ENCODE assay signal across 1 cellular context in genomic region chr3:24365168-24365567, GRCh38.
TF ChIP-seq lines count a peak whose summit lies in the region.

No MANE protein-coding gene starts in this region.

TF ChIP-seq in HepG2, 621 proteins besides CTCF, POLR2A, EP300 and RAD21 (continued from another document and continues in another):
- TF ChIP-seq ZNF253 (CRISPR knock-in tag; IDR thresholded peaks at IDR 0.05; ENCODE audit: borderline replicate concordance): no peak
- TF ChIP-seq, protein P1, sequence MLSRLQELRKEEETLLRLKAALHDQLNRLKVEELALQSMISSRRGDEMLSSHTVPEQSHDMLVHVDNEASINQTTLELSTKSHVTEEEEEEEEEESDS (CRISPR knock-in tag; IDR thresholded peaks at IDR 0.05; ENCODE audit: borderline replicate concordance): no peak
- no peak for TF ChIP-seq ADNP (CRISPR knock-in tag; IDR thresholded peaks at IDR 0.05)
- TF ChIP-seq PAXIP1 (CRISPR knock-in tag; conservative IDR thresholded peaks at IDR 0.05): peak; percentile 81
- TF ChIP-seq ZNF546 (CRISPR knock-in tag; conservative IDR thresholded peaks at IDR 0.05): no peak
- no peak for TF ChIP-seq ZNF781 (CRISPR knock-in tag; IDR thresholded peaks at IDR 0.05; ENCODE audit: borderline replicate concordance, not compliant biosample characterization)
- TF ChIP-seq TBX2 (CRISPR knock-in tag; IDR thresholded peaks at IDR 0.05; ENCODE audit: borderline replicate concordance): no peak
- TF ChIP-seq KAT8 (CRISPR knock-in tag; IDR thresholded peaks at IDR 0.05): peak; percentile 48; the same call in 1 of the 2 replicates
- TF ChIP-seq KLF9 (CRISPR knock-in tag; IDR thresholded peaks at IDR 0.05; ENCODE audit: low read depth): no peak
- no peak for TF ChIP-seq ZNF652 (CRISPR knock-in tag; IDR thresholded peaks at IDR 0.05; ENCODE audit: borderline replicate concordance, low read depth)
- no peak for TF ChIP-seq ZNF543 (CRISPR knock-in tag; IDR thresholded peaks at IDR 0.05)
- TF ChIP-seq ONECUT2 (CRISPR knock-in tag; IDR thresholded peaks at IDR 0.05): no peak
- no peak for TF ChIP-seq ZFAT (CRISPR knock-in tag; conservative IDR thresholded peaks at IDR 0.05)
- no peak for TF ChIP-seq TSC22D2 (CRISPR knock-in tag; IDR thresholded peaks at IDR 0.05; ENCODE audit: borderline replicate concordance)
- no peak for TF ChIP-seq ZNF790 (CRISPR knock-in tag; IDR thresholded peaks at IDR 0.05; ENCODE audit: borderline replicate concordance)
- TF ChIP-seq, protein P2, sequence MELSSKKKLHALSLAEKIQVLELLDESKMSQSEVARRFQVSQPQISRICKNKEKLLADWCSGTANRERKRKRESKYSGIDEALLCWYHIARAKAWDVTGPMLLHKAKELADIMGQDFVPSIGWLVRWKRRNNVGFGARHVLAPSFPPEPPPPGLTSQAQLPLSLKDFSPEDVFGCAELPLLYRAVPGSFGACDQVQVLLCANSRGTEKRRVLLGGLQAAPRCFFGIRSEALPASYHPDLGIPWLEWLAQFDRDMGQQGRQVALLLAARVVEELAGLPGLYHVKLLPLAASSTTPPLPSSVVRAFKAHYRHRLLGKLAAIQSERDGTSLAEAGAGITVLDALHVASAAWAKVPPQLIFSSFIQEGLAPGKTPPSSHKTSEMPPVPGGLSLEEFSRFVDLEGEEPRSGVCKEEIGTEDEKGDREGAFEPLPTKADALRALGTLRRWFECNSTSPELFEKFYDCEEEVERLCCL (CRISPR knock-in tag; IDR thresholded peaks at IDR 0.05; ENCODE audit: borderline replicate concordance): no peak
- no peak for TF ChIP-seq ZBTB42 (CRISPR knock-in tag; IDR thresholded peaks at IDR 0.05)
- 0 out of 2 replicates have a peak, but pooled peaks have one; percentile 25 for TF ChIP-seq ZNF574 (CRISPR knock-in tag; IDR thresholded peaks at IDR 0.05)
- TF ChIP-seq ZNF629 (CRISPR knock-in tag; conservative IDR thresholded peaks at IDR 0.05): 0 out of 2 replicates have a peak, but pooled peaks have one; percentile 10
- TF ChIP-seq ARID2 (CRISPR knock-in tag; IDR thresholded peaks at IDR 0.05; ENCODE audit: borderline replicate concordance): no peak
- no peak for TF ChIP-seq FIP1L1 (IDR thresholded peaks at IDR 0.05; ENCODE audit: borderline replicate concordance, insufficient read depth, low read depth, low read length)
- TF ChIP-seq BATF2 (CRISPR knock-in tag; IDR thresholded peaks at IDR 0.05): no peak
- TF ChIP-seq ZNF121 (CRISPR knock-in tag; IDR thresholded peaks at IDR 0.05): no peak
- peak; percentile 45; the same call in 1 of the 2 replicates for TF ChIP-seq SIX1 (CRISPR knock-in tag; IDR thresholded peaks at IDR 0.05; ENCODE audit: borderline replicate concordance)
- no peak for TF ChIP-seq RFXANK (CRISPR knock-in tag; IDR thresholded peaks at IDR 0.05)
- no peak for TF ChIP-seq ZFP1 (CRISPR knock-in tag; IDR thresholded peaks at IDR 0.05)
- TF ChIP-seq JUN (CRISPR knock-in tag; IDR thresholded peaks at IDR 0.05): peak; percentile 59; the same call in 1 of the 2 replicates
- peak; percentile 20; the same call in 1 of the 2 replicates for TF ChIP-seq SMC3 (IDR thresholded peaks at IDR 0.05; ENCODE audit: low read length)
- TF ChIP-seq, protein P3, sequence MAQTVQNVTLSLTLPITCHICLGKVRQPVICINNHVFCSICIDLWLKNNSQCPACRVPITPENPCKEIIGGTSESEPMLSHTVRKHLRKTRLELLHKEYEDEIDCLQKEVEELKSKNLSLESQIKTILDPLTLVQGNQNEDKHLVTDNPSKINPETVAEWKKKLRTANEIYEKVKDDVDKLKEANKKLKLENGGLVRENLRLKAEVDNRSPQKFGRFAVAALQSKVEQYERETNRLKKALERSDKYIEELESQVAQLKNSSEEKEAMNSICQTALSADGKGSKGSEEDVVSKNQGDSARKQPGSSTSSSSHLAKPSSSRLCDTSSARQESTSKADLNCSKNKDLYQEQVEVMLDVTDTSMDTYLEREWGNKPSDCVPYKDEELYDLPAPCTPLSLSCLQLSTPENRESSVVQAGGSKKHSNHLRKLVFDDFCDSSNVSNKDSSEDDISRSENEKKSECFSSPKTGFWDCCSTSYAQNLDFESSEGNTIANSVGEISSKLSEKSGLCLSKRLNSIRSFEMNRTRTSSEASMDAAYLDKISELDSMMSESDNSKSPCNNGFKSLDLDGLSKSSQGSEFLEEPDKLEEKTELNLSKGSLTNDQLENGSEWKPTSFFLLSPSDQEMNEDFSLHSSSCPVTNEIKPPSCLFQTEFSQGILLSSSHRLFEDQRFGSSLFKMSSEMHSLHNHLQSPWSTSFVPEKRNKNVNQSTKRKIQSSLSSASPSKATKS (CRISPR knock-in tag; IDR thresholded peaks at IDR 0.05): no peak
- no peak for TF ChIP-seq CREB1 (IDR thresholded peaks at IDR 0.05)
- TF ChIP-seq CREB1 (CRISPR knock-in tag; IDR thresholded peaks at IDR 0.05): peak; percentile 57; the same call in 1 of the 2 replicates
- no peak for TF ChIP-seq ZNF841 (CRISPR knock-in tag; IDR thresholded peaks at IDR 0.05; ENCODE audit: borderline replicate concordance)
- TF ChIP-seq ARNTL (CRISPR knock-in tag; IDR thresholded peaks at IDR 0.05): no peak
- no peak for TF ChIP-seq ATAD3A (CRISPR knock-in tag; IDR thresholded peaks at IDR 0.05)
- TF ChIP-seq ZFP36L2 (CRISPR knock-in tag; IDR thresholded peaks at IDR 0.05): no peak
- TF ChIP-seq, protein P4, sequence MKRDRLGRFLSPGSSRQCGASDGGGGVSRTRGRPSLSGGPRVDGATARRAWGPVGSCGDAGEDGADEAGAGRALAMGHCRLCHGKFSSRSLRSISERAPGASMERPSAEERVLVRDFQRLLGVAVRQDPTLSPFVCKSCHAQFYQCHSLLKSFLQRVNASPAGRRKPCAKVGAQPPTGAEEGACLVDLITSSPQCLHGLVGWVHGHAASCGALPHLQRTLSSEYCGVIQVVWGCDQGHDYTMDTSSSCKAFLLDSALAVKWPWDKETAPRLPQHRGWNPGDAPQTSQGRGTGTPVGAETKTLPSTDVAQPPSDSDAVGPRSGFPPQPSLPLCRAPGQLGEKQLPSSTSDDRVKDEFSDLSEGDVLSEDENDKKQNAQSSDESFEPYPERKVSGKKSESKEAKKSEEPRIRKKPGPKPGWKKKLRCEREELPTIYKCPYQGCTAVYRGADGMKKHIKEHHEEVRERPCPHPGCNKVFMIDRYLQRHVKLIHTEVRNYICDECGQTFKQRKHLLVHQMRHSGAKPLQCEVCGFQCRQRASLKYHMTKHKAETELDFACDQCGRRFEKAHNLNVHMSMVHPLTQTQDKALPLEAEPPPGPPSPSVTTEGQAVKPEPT (CRISPR knock-in tag; IDR thresholded peaks at IDR 0.05; ENCODE audit: low read depth): no peak
- no peak for TF ChIP-seq NBN (conservative IDR thresholded peaks at IDR 0.05)
- TF ChIP-seq KLF15 (CRISPR knock-in tag; IDR thresholded peaks at IDR 0.05; ENCODE audit: borderline replicate concordance): no peak
- TF ChIP-seq HOXA9 (CRISPR knock-in tag; IDR thresholded peaks at IDR 0.05; ENCODE audit: borderline replicate concordance): no peak
- TF ChIP-seq ZBTB8A (CRISPR knock-in tag; IDR thresholded peaks at IDR 0.05; ENCODE audit: borderline replicate concordance, low read depth): no peak
- TF ChIP-seq NFIC (IDR thresholded peaks at IDR 0.05; ENCODE audit: low read length): peak; percentile 35; the same call in 1 of the 2 replicates
- TF ChIP-seq, protein P5, sequence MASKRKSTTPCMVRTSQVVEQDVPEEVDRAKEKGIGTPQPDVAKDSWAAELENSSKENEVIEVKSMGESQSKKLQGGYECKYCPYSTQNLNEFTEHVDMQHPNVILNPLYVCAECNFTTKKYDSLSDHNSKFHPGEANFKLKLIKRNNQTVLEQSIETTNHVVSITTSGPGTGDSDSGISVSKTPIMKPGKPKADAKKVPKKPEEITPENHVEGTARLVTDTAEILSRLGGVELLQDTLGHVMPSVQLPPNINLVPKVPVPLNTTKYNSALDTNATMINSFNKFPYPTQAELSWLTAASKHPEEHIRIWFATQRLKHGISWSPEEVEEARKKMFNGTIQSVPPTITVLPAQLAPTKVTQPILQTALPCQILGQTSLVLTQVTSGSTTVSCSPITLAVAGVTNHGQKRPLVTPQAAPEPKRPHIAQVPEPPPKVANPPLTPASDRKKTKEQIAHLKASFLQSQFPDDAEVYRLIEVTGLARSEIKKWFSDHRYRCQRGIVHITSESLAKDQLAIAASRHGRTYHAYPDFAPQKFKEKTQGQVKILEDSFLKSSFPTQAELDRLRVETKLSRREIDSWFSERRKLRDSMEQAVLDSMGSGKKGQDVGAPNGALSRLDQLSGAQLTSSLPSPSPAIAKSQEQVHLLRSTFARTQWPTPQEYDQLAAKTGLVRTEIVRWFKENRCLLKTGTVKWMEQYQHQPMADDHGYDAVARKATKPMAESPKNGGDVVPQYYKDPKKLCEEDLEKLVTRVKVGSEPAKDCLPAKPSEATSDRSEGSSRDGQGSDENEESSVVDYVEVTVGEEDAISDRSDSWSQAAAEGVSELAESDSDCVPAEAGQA (IDR thresholded peaks at IDR 0.05; ENCODE audit: low read depth): no peak
- TF ChIP-seq, protein P5 (CRISPR knock-in tag; IDR thresholded peaks at IDR 0.05; ENCODE audit: borderline replicate concordance): no peak
- TF ChIP-seq, protein P6, sequence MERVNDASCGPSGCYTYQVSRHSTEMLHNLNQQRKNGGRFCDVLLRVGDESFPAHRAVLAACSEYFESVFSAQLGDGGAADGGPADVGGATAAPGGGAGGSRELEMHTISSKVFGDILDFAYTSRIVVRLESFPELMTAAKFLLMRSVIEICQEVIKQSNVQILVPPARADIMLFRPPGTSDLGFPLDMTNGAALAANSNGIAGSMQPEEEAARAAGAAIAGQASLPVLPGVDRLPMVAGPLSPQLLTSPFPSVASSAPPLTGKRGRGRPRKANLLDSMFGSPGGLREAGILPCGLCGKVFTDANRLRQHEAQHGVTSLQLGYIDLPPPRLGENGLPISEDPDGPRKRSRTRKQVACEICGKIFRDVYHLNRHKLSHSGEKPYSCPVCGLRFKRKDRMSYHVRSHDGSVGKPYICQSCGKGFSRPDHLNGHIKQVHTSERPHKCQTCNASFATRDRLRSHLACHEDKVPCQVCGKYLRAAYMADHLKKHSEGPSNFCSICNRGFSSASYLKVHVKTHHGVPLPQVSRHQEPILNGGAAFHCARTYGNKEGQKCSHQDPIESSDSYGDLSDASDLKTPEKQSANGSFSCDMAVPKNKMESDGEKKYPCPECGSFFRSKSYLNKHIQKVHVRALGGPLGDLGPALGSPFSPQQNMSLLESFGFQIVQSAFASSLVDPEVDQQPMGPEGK (CRISPR knock-in tag; IDR thresholded peaks at IDR 0.05): peak; percentile 40; the same call in 1 of the 2 replicates
- TF ChIP-seq SIN3B (IDR thresholded peaks at IDR 0.05; ENCODE audit: low read length): no peak
